In the genomic region with DNA sequence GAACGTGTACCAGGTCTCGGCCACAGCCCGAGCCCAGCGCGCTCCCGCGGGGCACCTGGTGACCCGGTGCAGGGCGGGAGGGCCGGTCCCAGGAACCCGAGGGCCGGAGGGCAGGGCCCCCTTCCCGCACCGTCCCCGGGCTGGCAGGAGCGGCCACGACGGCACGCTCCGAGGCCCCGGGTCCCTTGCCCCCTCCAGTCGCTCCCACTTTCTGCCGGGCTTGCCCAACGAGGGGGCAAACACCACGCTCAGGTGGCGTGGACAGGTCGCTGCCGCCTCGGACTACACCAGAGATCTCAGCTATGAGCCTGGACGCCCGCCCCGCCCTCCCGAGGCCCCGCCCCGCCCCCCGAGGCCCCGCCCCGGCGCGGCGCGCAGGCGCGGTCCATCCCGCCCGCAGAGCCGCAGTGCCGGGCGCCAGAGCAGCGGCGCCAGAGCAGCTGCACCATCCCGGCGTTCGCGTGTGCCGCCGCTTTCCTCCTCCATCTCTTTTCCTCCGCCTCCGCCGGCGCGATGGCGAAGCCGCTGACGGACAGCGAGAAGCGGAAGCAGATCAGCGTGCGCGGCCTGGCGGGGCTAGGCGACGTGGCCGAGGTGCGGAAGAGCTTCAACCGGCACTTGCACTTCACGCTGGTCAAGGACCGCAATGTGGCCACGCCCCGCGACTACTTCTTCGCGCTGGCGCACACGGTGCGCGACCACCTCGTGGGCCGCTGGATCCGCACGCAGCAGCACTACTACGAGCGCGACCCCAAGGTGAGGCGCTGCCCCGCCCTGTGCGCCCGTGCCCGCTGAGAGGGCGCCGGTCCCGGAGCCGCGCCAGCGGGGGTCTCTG, we compare ENCODE assay signal across 1 cellular context.
TF ChIP-seq lines count a peak whose summit lies in the region.

A gene (plus strand): TSS at position 420 of the 835 bp plus-strand sequence. CDS start 94 bp downstream, at position 514.

TF ChIP-seq in HepG2, 621 proteins besides CTCF, POLR2A, EP300 and RAD21 (continued from another document and continues in another):
- TF ChIP-seq NFYC (CRISPR knock-in tag; IDR thresholded peaks at IDR 0.05), result peak; percentile 53; the same call in 1 of the 2 replicates
- peak; percentile 92 for TF ChIP-seq KMT2B (CRISPR knock-in tag; IDR thresholded peaks at IDR 0.05)
- TF ChIP-seq, protein P1, sequence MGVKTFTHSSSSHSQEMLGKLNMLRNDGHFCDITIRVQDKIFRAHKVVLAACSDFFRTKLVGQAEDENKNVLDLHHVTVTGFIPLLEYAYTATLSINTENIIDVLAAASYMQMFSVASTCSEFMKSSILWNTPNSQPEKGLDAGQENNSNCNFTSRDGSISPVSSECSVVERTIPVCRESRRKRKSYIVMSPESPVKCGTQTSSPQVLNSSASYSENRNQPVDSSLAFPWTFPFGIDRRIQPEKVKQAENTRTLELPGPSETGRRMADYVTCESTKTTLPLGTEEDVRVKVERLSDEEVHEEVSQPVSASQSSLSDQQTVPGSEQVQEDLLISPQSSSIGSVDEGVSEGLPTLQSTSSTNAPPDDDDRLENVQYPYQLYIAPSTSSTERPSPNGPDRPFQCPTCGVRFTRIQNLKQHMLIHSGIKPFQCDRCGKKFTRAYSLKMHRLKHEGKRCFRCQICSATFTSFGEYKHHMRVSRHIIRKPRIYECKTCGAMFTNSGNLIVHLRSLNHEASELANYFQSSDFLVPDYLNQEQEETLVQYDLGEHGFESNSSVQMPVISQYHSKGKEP (CRISPR knock-in tag; IDR thresholded peaks at IDR 0.05), result no peak
- TF ChIP-seq, protein P2, sequence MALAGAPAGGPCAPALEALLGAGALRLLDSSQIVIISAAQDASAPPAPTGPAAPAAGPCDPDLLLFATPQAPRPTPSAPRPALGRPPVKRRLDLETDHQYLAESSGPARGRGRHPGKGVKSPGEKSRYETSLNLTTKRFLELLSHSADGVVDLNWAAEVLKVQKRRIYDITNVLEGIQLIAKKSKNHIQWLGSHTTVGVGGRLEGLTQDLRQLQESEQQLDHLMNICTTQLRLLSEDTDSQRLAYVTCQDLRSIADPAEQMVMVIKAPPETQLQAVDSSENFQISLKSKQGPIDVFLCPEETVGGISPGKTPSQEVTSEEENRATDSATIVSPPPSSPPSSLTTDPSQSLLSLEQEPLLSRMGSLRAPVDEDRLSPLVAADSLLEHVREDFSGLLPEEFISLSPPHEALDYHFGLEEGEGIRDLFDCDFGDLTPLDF (CRISPR knock-in tag; IDR thresholded peaks at IDR 0.05), result peak; percentile 46; the same call in 1 of the 2 replicates
- TF ChIP-seq RBFOX2 (IDR thresholded peaks at IDR 0.05; ENCODE audit: low read depth, low read length), result peak; percentile 97
- TF ChIP-seq CEBPG (CRISPR knock-in tag; IDR thresholded peaks at IDR 0.05), result peak; percentile 40; the same call in 1 of the 2 replicates
- peak; percentile 97; the same call in 1 of the 2 replicates for TF ChIP-seq RELA (CRISPR knock-in tag; IDR thresholded peaks at IDR 0.05)
- TF ChIP-seq ZNF720 (CRISPR knock-in tag; IDR thresholded peaks at IDR 0.05), result peak; percentile 95
- TF ChIP-seq, protein P3, sequence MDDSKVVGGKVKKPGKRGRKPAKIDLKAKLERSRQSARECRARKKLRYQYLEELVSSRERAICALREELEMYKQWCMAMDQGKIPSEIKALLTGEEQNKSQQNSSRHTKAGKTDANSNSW (CRISPR knock-in tag; IDR thresholded peaks at IDR 0.05; ENCODE audit: borderline replicate concordance), result peak; percentile 97; the same call in 1 of the 2 replicates
- TF ChIP-seq, protein P4, sequence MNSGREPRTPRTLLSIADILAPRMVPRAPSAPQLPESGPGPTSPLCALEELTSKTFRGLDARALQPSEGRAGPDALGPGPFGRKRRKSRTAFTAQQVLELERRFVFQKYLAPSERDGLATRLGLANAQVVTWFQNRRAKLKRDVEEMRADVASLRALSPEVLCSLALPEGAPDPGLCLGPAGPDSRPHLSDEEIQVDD (CRISPR knock-in tag; IDR thresholded peaks at IDR 0.05; ENCODE audit: borderline replicate concordance), result peak; percentile 96
- peak; percentile 11; the same call in 1 of the 2 replicates for TF ChIP-seq HNF4G (IDR thresholded peaks at IDR 0.05; ENCODE audit: borderline replicate concordance, low read depth, low read length)
- peak; percentile 93 for TF ChIP-seq HNF4G (CRISPR knock-in tag; IDR thresholded peaks at IDR 0.05; ENCODE audit: borderline replicate concordance, low read depth)
- TF ChIP-seq, protein P5, sequence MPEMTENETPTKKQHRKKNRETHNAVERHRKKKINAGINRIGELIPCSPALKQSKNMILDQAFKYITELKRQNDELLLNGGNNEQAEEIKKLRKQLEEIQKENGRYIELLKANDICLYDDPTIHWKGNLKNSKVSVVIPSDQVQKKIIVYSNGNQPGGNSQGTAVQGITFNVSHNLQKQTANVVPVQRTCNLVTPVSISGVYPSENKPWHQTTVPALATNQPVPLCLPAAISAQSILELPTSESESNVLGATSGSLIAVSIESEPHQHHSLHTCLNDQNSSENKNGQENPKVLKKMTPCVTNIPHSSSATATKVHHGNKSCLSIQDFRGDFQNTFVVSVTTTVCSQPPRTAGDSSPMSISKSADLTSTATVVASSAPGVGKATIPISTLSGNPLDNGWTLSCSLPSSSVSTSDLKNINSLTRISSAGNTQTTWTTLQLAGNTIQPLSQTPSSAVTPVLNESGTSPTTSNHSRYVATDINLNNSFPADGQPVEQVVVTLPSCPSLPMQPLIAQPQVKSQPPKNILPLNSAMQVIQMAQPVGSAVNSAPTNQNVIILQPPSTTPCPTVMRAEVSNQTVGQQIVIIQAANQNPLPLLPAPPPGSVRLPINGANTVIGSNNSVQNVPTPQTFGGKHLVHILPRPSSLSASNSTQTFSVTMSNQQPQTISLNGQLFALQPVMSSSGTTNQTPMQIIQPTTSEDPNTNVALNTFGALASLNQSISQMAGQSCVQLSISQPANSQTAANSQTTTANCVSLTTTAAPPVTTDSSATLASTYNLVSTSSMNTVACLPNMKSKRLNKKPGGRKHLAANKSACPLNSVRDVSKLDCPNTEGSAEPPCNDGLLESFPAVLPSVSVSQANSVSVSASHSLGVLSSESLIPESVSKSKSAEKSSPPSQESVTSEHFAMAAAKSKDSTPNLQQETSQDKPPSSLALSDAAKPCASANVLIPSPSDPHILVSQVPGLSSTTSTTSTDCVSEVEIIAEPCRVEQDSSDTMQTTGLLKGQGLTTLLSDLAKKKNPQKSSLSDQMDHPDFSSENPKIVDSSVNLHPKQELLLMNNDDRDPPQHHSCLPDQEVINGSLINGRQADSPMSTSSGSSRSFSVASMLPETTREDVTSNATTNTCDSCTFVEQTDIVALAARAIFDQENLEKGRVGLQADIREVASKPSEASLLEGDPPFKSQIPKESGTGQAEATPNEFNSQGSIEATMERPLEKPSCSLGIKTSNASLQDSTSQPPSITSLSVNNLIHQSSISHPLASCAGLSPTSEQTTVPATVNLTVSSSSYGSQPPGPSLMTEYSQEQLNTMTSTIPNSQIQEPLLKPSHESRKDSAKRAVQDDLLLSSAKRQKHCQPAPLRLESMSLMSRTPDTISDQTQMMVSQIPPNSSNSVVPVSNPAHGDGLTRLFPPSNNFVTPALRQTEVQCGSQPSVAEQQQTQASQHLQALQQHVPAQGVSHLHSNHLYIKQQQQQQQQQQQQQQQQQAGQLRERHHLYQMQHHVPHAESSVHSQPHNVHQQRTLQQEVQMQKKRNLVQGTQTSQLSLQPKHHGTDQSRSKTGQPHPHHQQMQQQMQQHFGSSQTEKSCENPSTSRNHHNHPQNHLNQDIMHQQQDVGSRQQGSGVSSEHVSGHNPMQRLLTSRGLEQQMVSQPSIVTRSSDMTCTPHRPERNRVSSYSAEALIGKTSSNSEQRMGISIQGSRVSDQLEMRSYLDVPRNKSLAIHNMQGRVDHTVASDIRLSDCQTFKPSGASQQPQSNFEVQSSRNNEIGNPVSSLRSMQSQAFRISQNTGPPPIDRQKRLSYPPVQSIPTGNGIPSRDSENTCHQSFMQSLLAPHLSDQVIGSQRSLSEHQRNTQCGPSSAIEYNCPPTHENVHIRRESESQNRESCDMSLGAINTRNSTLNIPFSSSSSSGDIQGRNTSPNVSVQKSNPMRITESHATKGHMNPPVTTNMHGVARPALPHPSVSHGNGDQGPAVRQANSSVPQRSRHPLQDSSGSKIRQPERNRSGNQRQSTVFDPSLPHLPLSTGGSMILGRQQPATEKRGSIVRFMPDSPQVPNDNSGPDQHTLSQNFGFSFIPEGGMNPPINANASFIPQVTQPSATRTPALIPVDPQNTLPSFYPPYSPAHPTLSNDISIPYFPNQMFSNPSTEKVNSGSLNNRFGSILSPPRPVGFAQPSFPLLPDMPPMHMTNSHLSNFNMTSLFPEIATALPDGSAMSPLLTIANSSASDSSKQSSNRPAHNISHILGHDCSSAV (CRISPR knock-in tag; IDR thresholded peaks at IDR 0.05; ENCODE audit: borderline replicate concordance), result no peak
- TF ChIP-seq, protein P6, sequence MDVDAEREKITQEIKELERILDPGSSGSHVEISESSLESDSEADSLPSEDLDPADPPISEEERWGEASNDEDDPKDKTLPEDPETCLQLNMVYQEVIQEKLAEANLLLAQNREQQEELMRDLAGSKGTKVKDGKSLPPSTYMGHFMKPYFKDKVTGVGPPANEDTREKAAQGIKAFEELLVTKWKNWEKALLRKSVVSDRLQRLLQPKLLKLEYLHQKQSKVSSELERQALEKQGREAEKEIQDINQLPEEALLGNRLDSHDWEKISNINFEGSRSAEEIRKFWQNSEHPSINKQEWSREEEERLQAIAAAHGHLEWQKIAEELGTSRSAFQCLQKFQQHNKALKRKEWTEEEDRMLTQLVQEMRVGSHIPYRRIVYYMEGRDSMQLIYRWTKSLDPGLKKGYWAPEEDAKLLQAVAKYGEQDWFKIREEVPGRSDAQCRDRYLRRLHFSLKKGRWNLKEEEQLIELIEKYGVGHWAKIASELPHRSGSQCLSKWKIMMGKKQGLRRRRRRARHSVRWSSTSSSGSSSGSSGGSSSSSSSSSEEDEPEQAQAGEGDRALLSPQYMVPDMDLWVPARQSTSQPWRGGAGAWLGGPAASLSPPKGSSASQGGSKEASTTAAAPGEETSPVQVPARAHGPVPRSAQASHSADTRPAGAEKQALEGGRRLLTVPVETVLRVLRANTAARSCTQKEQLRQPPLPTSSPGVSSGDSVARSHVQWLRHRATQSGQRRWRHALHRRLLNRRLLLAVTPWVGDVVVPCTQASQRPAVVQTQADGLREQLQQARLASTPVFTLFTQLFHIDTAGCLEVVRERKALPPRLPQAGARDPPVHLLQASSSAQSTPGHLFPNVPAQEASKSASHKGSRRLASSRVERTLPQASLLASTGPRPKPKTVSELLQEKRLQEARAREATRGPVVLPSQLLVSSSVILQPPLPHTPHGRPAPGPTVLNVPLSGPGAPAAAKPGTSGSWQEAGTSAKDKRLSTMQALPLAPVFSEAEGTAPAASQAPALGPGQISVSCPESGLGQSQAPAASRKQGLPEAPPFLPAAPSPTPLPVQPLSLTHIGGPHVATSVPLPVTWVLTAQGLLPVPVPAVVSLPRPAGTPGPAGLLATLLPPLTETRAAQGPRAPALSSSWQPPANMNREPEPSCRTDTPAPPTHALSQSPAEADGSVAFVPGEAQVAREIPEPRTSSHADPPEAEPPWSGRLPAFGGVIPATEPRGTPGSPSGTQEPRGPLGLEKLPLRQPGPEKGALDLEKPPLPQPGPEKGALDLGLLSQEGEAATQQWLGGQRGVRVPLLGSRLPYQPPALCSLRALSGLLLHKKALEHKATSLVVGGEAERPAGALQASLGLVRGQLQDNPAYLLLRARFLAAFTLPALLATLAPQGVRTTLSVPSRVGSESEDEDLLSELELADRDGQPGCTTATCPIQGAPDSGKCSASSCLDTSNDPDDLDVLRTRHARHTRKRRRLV (CRISPR knock-in tag; IDR thresholded peaks at IDR 0.05), result 0 out of 2 replicates have a peak, but pooled peaks have one; percentile 16
- TF ChIP-seq HNF4A (CRISPR knock-in tag; IDR thresholded peaks at IDR 0.05), result peak; percentile 65; the same call in 1 of the 2 replicates
- no peak for TF ChIP-seq CBX2 (IDR thresholded peaks at IDR 0.05; ENCODE audit: low read depth, low read length)
- TF ChIP-seq CBX2 (CRISPR knock-in tag; IDR thresholded peaks at IDR 0.05; ENCODE audit: low read depth), result peak; percentile 88; the same call in 1 of the 2 replicates
- peak; percentile 91 for TF ChIP-seq ZNF329 (CRISPR knock-in tag; IDR thresholded peaks at IDR 0.05; ENCODE audit: low read depth)
- TF ChIP-seq NAIF1 (CRISPR knock-in tag; IDR thresholded peaks at IDR 0.05; ENCODE audit: borderline replicate concordance), result peak; percentile 85; the same call in 1 of the 2 replicates
- TF ChIP-seq, protein P7, sequence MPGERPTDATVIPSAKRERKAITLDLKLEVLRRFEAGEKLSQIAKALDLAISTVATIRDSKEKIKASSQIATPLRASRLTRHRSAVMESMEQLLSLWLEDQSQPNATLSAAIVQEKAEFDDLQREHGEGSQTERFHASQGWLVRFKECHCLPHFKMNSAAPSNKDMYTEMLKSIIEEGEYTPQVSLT (CRISPR knock-in tag; IDR thresholded peaks at IDR 0.05; ENCODE audit: borderline replicate concordance, low read depth), result peak; percentile 94; the same call in 1 of the 2 replicates
- TF ChIP-seq, protein P8, sequence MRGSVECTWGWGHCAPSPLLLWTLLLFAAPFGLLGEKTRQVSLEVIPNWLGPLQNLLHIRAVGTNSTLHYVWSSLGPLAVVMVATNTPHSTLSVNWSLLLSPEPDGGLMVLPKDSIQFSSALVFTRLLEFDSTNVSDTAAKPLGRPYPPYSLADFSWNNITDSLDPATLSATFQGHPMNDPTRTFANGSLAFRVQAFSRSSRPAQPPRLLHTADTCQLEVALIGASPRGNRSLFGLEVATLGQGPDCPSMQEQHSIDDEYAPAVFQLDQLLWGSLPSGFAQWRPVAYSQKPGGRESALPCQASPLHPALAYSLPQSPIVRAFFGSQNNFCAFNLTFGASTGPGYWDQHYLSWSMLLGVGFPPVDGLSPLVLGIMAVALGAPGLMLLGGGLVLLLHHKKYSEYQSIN (CRISPR knock-in tag; IDR thresholded peaks at IDR 0.05; ENCODE audit: borderline replicate concordance), result peak; percentile 51; the same call in 1 of the 2 replicates
- TF ChIP-seq, protein P9, sequence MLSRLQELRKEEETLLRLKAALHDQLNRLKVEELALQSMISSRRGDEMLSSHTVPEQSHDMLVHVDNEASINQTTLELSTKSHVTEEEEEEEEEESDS (CRISPR knock-in tag; IDR thresholded peaks at IDR 0.05; ENCODE audit: borderline replicate concordance), result peak; percentile 77; the same call in 1 of the 2 replicates
- TF ChIP-seq SRF (IDR thresholded peaks at IDR 0.05; ENCODE audit: low read depth, low read length), result no peak
- TF ChIP-seq MED13 (CRISPR knock-in tag; IDR thresholded peaks at IDR 0.05), result peak; percentile 89
- TF ChIP-seq PHF20 (CRISPR knock-in tag; IDR thresholded peaks at IDR 0.05), result peak; percentile 76
- TF ChIP-seq ZSCAN30 (CRISPR knock-in tag; IDR thresholded peaks at IDR 0.05), result 0 out of 2 replicates have a peak, but pooled peaks have one; percentile 87
- TF ChIP-seq YY1 (IDR thresholded peaks at IDR 0.05; ENCODE audit: insufficient read depth, insufficient replicate concordance, low read depth, low read length), result peak; percentile 66
- TF ChIP-seq ZMAT3 (CRISPR knock-in tag; conservative IDR thresholded peaks at IDR 0.05), result peak; percentile 94
- TF ChIP-seq, protein P10, sequence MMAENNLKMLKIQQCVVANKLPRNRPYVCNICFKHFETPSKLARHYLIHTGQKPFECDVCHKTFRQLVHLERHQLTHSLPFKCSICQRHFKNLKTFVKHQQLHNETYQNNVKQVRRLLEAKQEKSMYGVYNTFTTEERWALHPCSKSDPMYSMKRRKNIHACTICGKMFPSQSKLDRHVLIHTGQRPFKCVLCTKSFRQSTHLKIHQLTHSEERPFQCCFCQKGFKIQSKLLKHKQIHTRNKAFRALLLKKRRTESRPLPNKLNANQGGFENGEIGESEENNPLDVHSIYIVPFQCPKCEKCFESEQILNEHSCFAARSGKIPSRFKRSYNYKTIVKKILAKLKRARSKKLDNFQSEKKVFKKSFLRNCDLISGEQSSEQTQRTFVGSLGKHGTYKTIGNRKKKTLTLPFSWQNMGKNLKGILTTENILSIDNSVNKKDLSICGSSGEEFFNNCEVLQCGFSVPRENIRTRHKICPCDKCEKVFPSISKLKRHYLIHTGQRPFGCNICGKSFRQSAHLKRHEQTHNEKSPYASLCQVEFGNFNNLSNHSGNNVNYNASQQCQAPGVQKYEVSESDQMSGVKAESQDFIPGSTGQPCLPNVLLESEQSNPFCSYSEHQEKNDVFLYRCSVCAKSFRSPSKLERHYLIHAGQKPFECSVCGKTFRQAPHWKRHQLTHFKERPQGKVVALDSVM (CRISPR knock-in tag; IDR thresholded peaks at IDR 0.05), result peak; percentile 54
